8 cellular contexts compared by ENCODE assay signal in genomic region chr6:152982768-152983636, GRCh38. TPM values are rescaled to one million over a fixed set of nuclear protein-coding genes. Genes with fewer than 3 reads are reported as not detected.
DNase-seq lines count a peak whose midpoint lies in the region; ATAC-seq and TF ChIP-seq lines count a peak whose summit lies in the region.

FBXO5 (minus strand) TSS chr6:152983041; CDS start chr6:152982959, 82 bp downstream.

- peak; percentile 97 for DNase-seq in DMS153 (lab: John Stamatoyannopoulos, UW)
- peak; percentile 96 for DNase-seq in Jurkat, Clone E6-1 (ENCODE audit: low read depth, low spot score)
- DNase-seq in PC-9: peak; percentile 90 to 93
- DNase-seq in activated T-cell treated with anti-CD3 and anti-CD28 coated beads, Interleukin-2, amount 50 U/mL, for 1 hour: peak; percentile 97
- peak; percentile 55 for DNase-seq in epithelial cell of proximal tubule (ENCODE audit: low read depth)
- DNase-seq in mucosa of gallbladder (ENCODE audit: low spot score): peak; percentile 97
- DNase-seq in stimulated activated CD8-positive, alpha-beta memory T cell treated with anti-CD3 and anti-CD28 coated beads, Interleukin-4, amount 100 ng/mL, for 4 hours (ENCODE audit: low read depth in 2 of 2, low spot score in 1 of 2): peak; percentile 92 to 97

- peak; percentile 76 for ATAC-seq in GM21619 (IDR thresholded peaks at IDR 0.05; ENCODE audit: unreplicated experiment)

- peak within 1 kb of the TSS; percentile 61 for H3K27ac ChIP-seq in PC-9

- H2AFZ ChIP-seq in PC-9: peak within 1 kb of the TSS; percentile 86

- peaks cover 77% of the 10 kb centered on the region for H3K79me2 ChIP-seq in PC-9 (ENCODE audit: low read depth)

- TF ChIP-seq CTCF in PC-9 (conservative IDR thresholded peaks at IDR 0.05): no peak
- TF ChIP-seq CTCF in epithelial cell of proximal tubule (conservative IDR thresholded peaks at IDR 0.05; ENCODE audit: low read depth, low read length): no peak

- BruUV-seq in PC-9 (replicated peaks; lab: Mats Ljungman, UMichigan): no TSS peak

- H3F3A ChIP-seq in PC-9 (ENCODE audit: insufficient read depth, low read depth): peaks cover 23% of the 10 kb centered on the region

- H3K9me2 ChIP-seq in PC-9 (ENCODE audit: insufficient read depth): no peaks in the 10 kb centered on the region

- H3K4me2 ChIP-seq in PC-9: peak within 1 kb of the TSS; percentile 91

- peaks cover 28% of the 10 kb centered on the region for H4K20me1 ChIP-seq in PC-9 (ENCODE audit: insufficient read depth)

- H3K4me3 ChIP-seq in Jurkat, Clone E6-1 (ENCODE audit: low read length): peak within 1 kb of the TSS; percentile 85
- peak within 1 kb of the TSS; percentile 87 for H3K4me3 ChIP-seq in PC-9
- peak within 1 kb of the TSS; percentile 88 for H3K4me3 ChIP-seq in epithelial cell of proximal tubule (ENCODE audit: low read depth, low read length)

- CTCF ChIA-PET in PC-9 (lab: Charles Lee): interaction anchor here (0.9 kb wide), 1 partner anchor 29 kb away, joined by 3 read pairs; no protein-coding TSS in a partner anchor

- intact Hi-C loops in PC-9 (cut with micrococcal nuclease; ENCODE audit: unreplicated experiment): no loop called here

- H3K4me1 ChIP-seq in PC-9 (replicated peaks; ENCODE audit: insufficient read depth): peaks cover 37% of the 10 kb centered on the region

- POLR2A ChIA-PET in PC-9 (lab: Charles Lee; ENCODE audit: unreplicated experiment): interaction anchor here (0.5 to 0.6 kb wide), 5 partner anchors 17 to 708 kb away, joined by 3 to 6 read pairs (median 4); no protein-coding TSS in a partner anchor

- H3K36me3 ChIP-seq in PC-9 (ENCODE audit: low read depth): 0 out of 2 replicates have a peak, but pooled peaks cover 6% of the 10 kb centered on the region

- no peaks in the 10 kb centered on the region for H3K9me3 ChIP-seq in PC-9 (ENCODE audit: insufficient read depth, low read depth)

- no peaks in the 10 kb centered on the region for H3K27me3 ChIP-seq in PC-9 (ENCODE audit: insufficient read depth, low read depth)

RNA-seq across cellular contexts. Expression of gene FBXO5, which starts in this region (rescaled TPM):
- 58.9 TPM for polyA plus RNA-seq in Jurkat, Clone E6-1 (2012; ENCODE audit: insufficient read depth, insufficient read length)
- total RNA-seq in PC-9 (2021) (14.8 and 20.6 TPM in 2 replicates), epithelial cell of proximal tubule (30.8 and 46.1 TPM in 2 replicates), mucosa of gallbladder (3.3 TPM)

Comparison
In these comparisons a context has a peak if more than half of its experiments do, and no peak if none do; other contexts are left out.
1. Peak in every context shown above with its lines: DNase-seq, ATAC-seq, H3K4me3 ChIP-seq and H3K27ac ChIP-seq.